ENCODE assay signal across 1 cellular context in genomic region chr6:130252527-130253237, GRCh38.
TF ChIP-seq lines count a peak whose summit lies in the region.

No MANE protein-coding gene starts in this region.

TF ChIP-seq in H1, 55 proteins besides CTCF, POLR2A, EP300 and RAD21 (continued from another document):
- TF ChIP-seq RNF2 (IDR thresholded peaks at IDR 0.05; ENCODE audit: borderline replicate concordance, low read depth, low read length, missing control alignments, poor library complexity, severe bottlenecking) (no peak), YY1 (IDR thresholded peaks at IDR 0.05; ENCODE audit: low read depth, low read length) (no peak), SP1 (IDR thresholded peaks at IDR 0.05; ENCODE audit: low read depth, low read length) (no peak), ASH2L (IDR thresholded peaks at IDR 0.05; ENCODE audit: low read length) (no peak), JUN (IDR thresholded peaks at IDR 0.05; ENCODE audit: low read depth, low read length) (no peak), TEAD4 (IDR thresholded peaks at IDR 0.05; ENCODE audit: low read depth, low read length) (no peak)
TF ChIP-seq in H1: peak in this region for 0.
